16 cellular contexts compared by ENCODE assay signal in genomic region chr9:98571643-98572042, GRCh38.
DNase-seq lines count a peak whose midpoint lies in the region; ATAC-seq and TF ChIP-seq lines count a peak whose summit lies in the region.
"Had no signal": no experiment of that assay in that cellular context is flagged by ENCODE, and none has a peak within 500 bp of the region (broad histone marks: within the 10 kb centered on the region; RNA-seq: fewer than 3 reads in every experiment).

No MANE protein-coding gene starts in this region.

- no peak overlapping the region for H4K8ac ChIP-seq in IMR-90 (ENCODE audit: low read depth in 2 of 2, low read length in 2 of 2)

- intact Hi-C loops in left cardiac atrium (cut with DNase I) (no loop called here), IMR-90 (cut with micrococcal nuclease) (loop anchor here (10.0 kb wide), 1 partner anchor 133 kb away; the partner anchor contains the start of gene GABBR2), dorsolateral prefrontal cortex (cut with DNase I) (no loop called here), spleen (cut with DNase I; ENCODE audit: low total_unique reads) (no loop called here)
- intact Hi-C loops in activated CD8-positive, alpha-beta T cell treated with anti-CD3 and anti-CD28 coated beads for 36 hours (cut with micrococcal nuclease), result no loop called here

- H4K20me1 ChIP-seq in IMR-90 (ENCODE audit: insufficient read depth, low read length), result no peaks in the 10 kb centered on the region

- peaks cover 10% of the 10 kb centered on the region for H3K9me1 ChIP-seq in IMR-90 (ENCODE audit: insufficient read depth, low read length)

- peak overlapping the region; percentile 46 for H2AK9ac ChIP-seq in IMR-90 (replicated peaks; ENCODE audit: low read depth, low read length, poor library complexity)

- no peak overlapping the region for H3K18ac ChIP-seq in IMR-90 (ENCODE audit: low read depth, low read length)

- no peak for TF ChIP-seq POLR2A in IMR-90 (IDR thresholded peaks at IDR 0.05; ENCODE audit: low read depth, low read length)
- TF ChIP-seq POLR2A in spleen (IDR thresholded peaks at IDR 0.05), result no peak

- H2AFZ ChIP-seq in IMR-90 (replicated peaks; ENCODE audit: low read length, poor library complexity), result no peak overlapping the region
- H2AFZ ChIP-seq: GM23248 had no signal

- no peak overlapping the region for H3K27ac Mint-ChIP-seq in activated CD8-positive, alpha-beta T cell treated with anti-CD3 and anti-CD28 coated beads for 36 hours
- H3K27ac Mint-ChIP-seq: B cell; CD4-positive, alpha-beta T cell; IgD-negative memory B cell had no signal

- ATAC-seq in left cardiac atrium (no peak), IMR-90 (ENCODE audit: low read depth) (no peak)
- no peak for ATAC-seq in activated CD8-positive, alpha-beta T cell treated with anti-CD3 and anti-CD28 coated beads for 36 hours

- H3K9me3 Mint-ChIP-seq in activated CD8-positive, alpha-beta T cell treated with anti-CD3 and anti-CD28 coated beads for 36 hours, result no peaks in the 10 kb centered on the region
- H3K9me3 Mint-ChIP-seq: CD4-positive, alpha-beta T cell; IgD-negative memory B cell had no signal

- H3K79me1 ChIP-seq in IMR-90 (ENCODE audit: low read depth in 1 of 2, low read length in 2 of 2), result peaks cover 0 to 11% of the 10 kb centered on the region in 2 experiments; a peak in 2 of 4 replicates

- TF ChIP-seq CTCF in right atrium auricular region (IDR thresholded peaks at IDR 0.05), result no peak
- no peak for TF ChIP-seq CTCF in IMR-90 (conservative IDR thresholded peaks at IDR 0.05; ENCODE audit: low read depth, low read length)
- TF ChIP-seq CTCF in dorsolateral prefrontal cortex (IDR thresholded peaks at IDR 0.05 in 54 of 56, conservative IDR thresholded peaks at IDR 0.05 in 2 of 56; ENCODE audit: low read depth in 1 of 56, partially characterized antibody in 56 of 56), result no peak
- no peak for TF ChIP-seq CTCF in spleen (IDR thresholded peaks at IDR 0.05 in 8 of 11, conservative IDR thresholded peaks at IDR 0.05 in 3 of 11)
- no peak for TF ChIP-seq CTCF in activated CD8-positive, alpha-beta T cell treated with anti-CD3 and anti-CD28 coated beads for 36 hours (IDR thresholded peaks at IDR 0.05)

- H3K4me2 ChIP-seq in IMR-90 (ENCODE audit: low read depth, low read length), result no peak overlapping the region

- H2BK120ac ChIP-seq in IMR-90 (ENCODE audit: low read depth, low read length), result no peak overlapping the region

- WGBS in IMR-90 (ENCODE audit: extremely low coverage in 2 of 2, insufficient read length in 1 of 2), 2 experiments, result 87% methylated on average over 3 of the region's 3 CpGs; no CpG with 5 or more reads in 1 of the 2 experiments
- 66 to 90% (median 80%) methylated on average over 3 of the region's 3 CpGs for WGBS in spleen, 5 donors

- POLR2A ChIA-PET in IMR-90 (lab: Charles Lee; ENCODE audit: unreplicated experiment), result no interaction called here
- POLR2A ChIA-PET in activated CD8-positive, alpha-beta T cell treated with anti-CD3 and anti-CD28 coated beads for 36 hours (lab: Charles Lee), result no interaction called here

- DNase-seq in right atrium auricular region (ENCODE audit: low spot score) (peak; percentile 38), left cardiac atrium (no peak), IMR-90 (no peak), dorsolateral prefrontal cortex (no peak), spleen (peak; percentile 18), NCI-H187 (lab: John Stamatoyannopoulos, UW) (no peak), islet precursor cell (no peak)
- no peak for DNase-seq in activated CD8-positive, alpha-beta T cell treated with anti-CD3 and anti-CD28 coated beads for 36 hours
- DNase-seq: Caco-2; CD4-positive, alpha-beta T cell; HCEC 1CT had no signal

- H3K4me3 Mint-ChIP-seq in activated CD8-positive, alpha-beta T cell treated with anti-CD3 and anti-CD28 coated beads for 36 hours, result no peak overlapping the region
- H3K4me3 Mint-ChIP-seq: B cell; CD4-positive, alpha-beta T cell; IgD-negative memory B cell had no signal

- H3K27me3 ChIP-seq in right atrium auricular region, result no peaks in the 10 kb centered on the region
- H3K27me3 ChIP-seq in IMR-90 (ENCODE audit: control insufficient read depth, insufficient read depth, low read length), result no peaks in the 10 kb centered on the region; the same call in 1 of the 2 replicates
- peaks cover 0 to 6% (median 0%) of the 10 kb centered on the region in 45 donors for H3K27me3 ChIP-seq in dorsolateral prefrontal cortex
- H3K27me3 ChIP-seq in spleen (replicated peaks in 1 of 7), result peaks cover 0 to 45% (median 0%) of the 10 kb centered on the region in 7 donors

- H3K9me3 ChIP-seq in right atrium auricular region (no peaks in the 10 kb centered on the region), IMR-90 (ENCODE audit: control insufficient read depth, insufficient read depth, low read length) (no peaks in the 10 kb centered on the region), spleen (no peaks in the 10 kb centered on the region)
- H3K9me3 ChIP-seq: Caco-2 had no signal

- no TSS peak for BruUV-seq in IMR-90 (replicated peaks; lab: Mats Ljungman, UMichigan)

- H3K56ac ChIP-seq in IMR-90 (ENCODE audit: extremely low read depth, insufficient read depth, low read length), result no peak overlapping the region

- no peak overlapping the region for H3K14ac ChIP-seq in IMR-90 (replicated peaks; ENCODE audit: low read depth, low read length)

- H2AK5ac ChIP-seq in IMR-90 (ENCODE audit: low read depth, low read length), result no peak overlapping the region

- no peak for TF ChIP-seq RAD21 in IMR-90 (IDR thresholded peaks at IDR 0.05; ENCODE audit: low read length)

- no peak overlapping the region for H3K9ac ChIP-seq in IMR-90 (ENCODE audit: low read depth, low read length)
- H3K9ac ChIP-seq: GM23248 had no signal

- no peak overlapping the region for H4K91ac ChIP-seq in IMR-90 (ENCODE audit: insufficient read depth, low read depth, low read length)

- no peak overlapping the region for H2BK20ac ChIP-seq in IMR-90 (ENCODE audit: low read depth, low read length)

- H3K23ac ChIP-seq in IMR-90 (ENCODE audit: low read depth, low read length), result no peak overlapping the region

- in situ Hi-C loops in IMR-90 (cut with MboI; ENCODE audit: low sequenced_read_pairs), result no loop called here

- H3K36me3 ChIP-seq in right atrium auricular region, result no peaks in the 10 kb centered on the region
- H3K36me3 ChIP-seq in IMR-90 (ENCODE audit: control insufficient read depth, insufficient read depth, low read length), result no peaks in the 10 kb centered on the region; the same call in 1 of the 2 replicates
- H3K36me3 ChIP-seq in spleen, result no peaks in the 10 kb centered on the region

- no peak overlapping the region for H2BK15ac ChIP-seq in IMR-90 (ENCODE audit: low read depth, low read length)

- H3K27me3 Mint-ChIP-seq in activated CD8-positive, alpha-beta T cell treated with anti-CD3 and anti-CD28 coated beads for 36 hours, result peaks cover 11% of the 10 kb centered on the region

- H3K27ac ChIP-seq in right atrium auricular region (no peak overlapping the region), IMR-90 (ENCODE audit: insufficient read depth, low read length) (no peak overlapping the region), dorsolateral prefrontal cortex (peak overlapping the region in 48 of 59 donors; percentile 11 to 89 (median 64)), spleen (no peak overlapping the region)
- H3K27ac ChIP-seq: C4-2B, GM23248, HL-60 had no signal

- no peak overlapping the region for H2BK5ac ChIP-seq in IMR-90 (ENCODE audit: low read depth, low read length, poor library complexity, severe bottlenecking)

- no peaks in the 10 kb centered on the region for H3K36me3 Mint-ChIP-seq in activated CD8-positive, alpha-beta T cell treated with anti-CD3 and anti-CD28 coated beads for 36 hours (ENCODE audit: low read depth)
- H3K36me3 Mint-ChIP-seq: IgD-negative memory B cell had no signal

- no peak overlapping the region for H3K4me3 ChIP-seq in right atrium auricular region
- no peak overlapping the region for H3K4me3 ChIP-seq in IMR-90 (ENCODE audit: insufficient read depth, low read depth, low read length)
- H3K4me3 ChIP-seq in dorsolateral prefrontal cortex, result no peak overlapping the region
- H3K4me3 ChIP-seq in spleen, result no peak overlapping the region
- H3K4me3 ChIP-seq: GM23248 had no signal

- dilution Hi-C loops in IMR-90 (cut with HindIII; ENCODE audit: low sequenced_read_pairs, unreplicated experiment), result no loop called here

- H3K4ac ChIP-seq in IMR-90 (ENCODE audit: low read depth, low read length), result no peak overlapping the region

- H3K4me1 Mint-ChIP-seq in activated CD8-positive, alpha-beta T cell treated with anti-CD3 and anti-CD28 coated beads for 36 hours (ENCODE audit: low read depth), result peaks cover 14% of the 10 kb centered on the region

- CTCF ChIA-PET in IMR-90 (lab: Yijun Ruan, JAX), result no interaction called here
- CTCF ChIA-PET in activated CD8-positive, alpha-beta T cell treated with anti-CD3 and anti-CD28 coated beads for 36 hours (lab: Charles Lee), result no interaction called here

- no peaks in the 10 kb centered on the region for H3K4me1 ChIP-seq in right atrium auricular region
- peaks cover 14% of the 10 kb centered on the region for H3K4me1 ChIP-seq in IMR-90 (ENCODE audit: control insufficient read depth, insufficient read depth, low read length)
- peaks cover 0 to 14% (median 8%) of the 10 kb centered on the region in 6 donors for H3K4me1 ChIP-seq in spleen
- H3K4me1 ChIP-seq: Caco-2 had no signal

- no peak overlapping the region for H4K5ac ChIP-seq in IMR-90 (ENCODE audit: low read depth, low read length)

TF ChIP-seq in IMR-90, 13 proteins besides CTCF, POLR2A, EP300 and RAD21:
- TF ChIP-seq FOS (IDR thresholded peaks at IDR 0.05; ENCODE audit: low read depth, low read length), result no peak
- TF ChIP-seq CEBPB (IDR thresholded peaks at IDR 0.05; ENCODE audit: low read depth, low read length), result no peak

Comparison
In these comparisons a context has a peak if more than half of its experiments do, and no peak if none do; other contexts are left out.
1. DNase-seq: peak in right atrium auricular region (single experiment) and spleen (single experiment); none in left cardiac atrium (single experiment), IMR-90 (single experiment), dorsolateral prefrontal cortex (0 of 10), NCI-H187 (0 of 2), islet precursor cell (single experiment) and activated CD8-positive, alpha-beta T cell treated with anti-CD3 and anti-CD28 coated beads for 36 hours (single experiment).
2. H3K27ac ChIP-seq: peak in dorsolateral prefrontal cortex (48 of 59); none in right atrium auricular region (0 of 2), IMR-90 (single experiment) and spleen (0 of 8).